ENCODE assay signal across 1 cellular context in genomic region chr3:69121950-69122349, GRCh38.
TF ChIP-seq lines count a peak whose summit lies in the region.

No MANE protein-coding gene starts in this region.

TF ChIP-seq in H1, 55 proteins besides CTCF, POLR2A, EP300 and RAD21:
- no peak for TF ChIP-seq HDAC2 (IDR thresholded peaks at IDR 0.05; ENCODE audit: borderline replicate concordance in 1 of 2, low read depth in 2 of 2, low read length in 2 of 2)
- no peak for TF ChIP-seq CEBPB (IDR thresholded peaks at IDR 0.05; ENCODE audit: low read depth, low read length)
- no peak for TF ChIP-seq EGR1 (IDR thresholded peaks at IDR 0.05; ENCODE audit: borderline replicate concordance, low read depth, low read length)
- no peak for TF ChIP-seq SP2 (IDR thresholded peaks at IDR 0.05; ENCODE audit: low read length)
- no peak for TF ChIP-seq CHD1 (IDR thresholded peaks at IDR 0.05; ENCODE audit: low read depth, low read length)
- TF ChIP-seq SUZ12 (IDR thresholded peaks at IDR 0.05; ENCODE audit: low read length) = no peak
- TF ChIP-seq HDAC6 (IDR thresholded peaks at IDR 0.05; ENCODE audit: low read depth, low read length) = no peak
